In the genomic region with DNA sequence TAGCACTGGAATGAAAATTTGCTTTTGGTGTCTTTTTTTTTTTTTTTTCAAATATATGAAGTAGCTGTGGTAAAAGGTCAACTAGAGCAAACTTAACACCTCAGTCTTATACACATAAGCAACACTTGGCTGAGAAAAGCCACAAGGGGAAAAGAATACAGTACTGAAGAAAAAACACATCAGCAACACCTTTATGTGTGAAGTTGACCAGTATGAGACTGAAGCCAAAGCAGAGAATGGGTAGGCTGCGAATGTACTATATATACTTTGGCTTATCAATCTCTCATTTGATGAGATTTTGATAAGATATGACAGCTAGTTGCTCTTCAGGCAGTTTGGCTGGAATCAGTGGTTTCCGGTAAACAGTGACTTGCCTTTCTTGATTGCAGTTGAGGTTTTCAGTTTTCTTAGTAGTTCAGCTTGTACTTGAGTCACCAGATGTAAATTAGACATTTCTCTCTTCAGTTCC, we compare ENCODE assay signal across 8 cellular contexts. TPM values are rescaled to one million over a fixed set of nuclear protein-coding genes. Genes with fewer than 3 reads are reported as not detected.
DNase-seq lines count a peak whose midpoint lies in the region; ATAC-seq, FAIRE-seq and TF ChIP-seq lines count a peak whose summit lies in the region.

No MANE protein-coding gene starts in this region.

- H2AFZ ChIP-seq in K562 (ENCODE audit: low read depth, low read length), result no peak overlapping the region

- H3K36me3 ChIP-seq in K562 (ENCODE audit: control insufficient read depth, insufficient read depth, low read length) (peaks cover 60% of the 10 kb centered on the region), gastroesophageal sphincter (peaks cover 4 to 46% of the 10 kb centered on the region in 2 donors)

- H3K27ac ChIP-seq in K562 (ENCODE audit: extremely low read depth, low read depth, low read length), result no peak overlapping the region
- H3K27ac ChIP-seq in gastroesophageal sphincter, result no peak overlapping the region

- H3K4me3 ChIP-seq in K562 (no peak overlapping the region), gastroesophageal sphincter (no peak overlapping the region)

- no peak overlapping the region for H3K9ac ChIP-seq in K562 (ENCODE audit: insufficient read depth in 1 of 2, low read depth in 2 of 2, low read length in 2 of 2)

- in situ Hi-C loops in K562 (cut with MboI), result no loop called here

- TF ChIP-seq RAD21 in K562 (CRISPR knock-in tag; conservative IDR thresholded peaks at IDR 0.05 in 1 of 2, IDR thresholded peaks at IDR 0.05 in 1 of 2), result no peak

- no peak for TF ChIP-seq EP300 in K562 (IDR thresholded peaks at IDR 0.05; ENCODE audit: low read length)
- TF ChIP-seq EP300 in gastroesophageal sphincter (IDR thresholded peaks at IDR 0.05), result no peak

- no peak for TF ChIP-seq CTCF in K562 (IDR thresholded peaks at IDR 0.05 in 2 of 3, conservative IDR thresholded peaks at IDR 0.05 in 1 of 3; ENCODE audit: insufficient read depth in 2 of 3, low read depth in 1 of 3, low read length in 3 of 3)
- TF ChIP-seq CTCF in gastroesophageal sphincter (IDR thresholded peaks at IDR 0.05), result no peak

- POLR2A ChIA-PET in K562 (lab: Yijun Ruan, JAX), result interaction anchor here (1.2 to 1.3 kb wide), 2 partner anchors 9 to 22 kb away, joined by 3 read pairs; partner anchors contain the start of genes AZI2 and ZCWPW2

- intact Hi-C loops in K562 (cut with micrococcal nuclease), result loop anchor here (10.0 kb wide), 1 partner anchor 1012 kb away; no protein-coding TSS in a partner anchor

- no peak for FAIRE-seq in K562 (lab: Jason Lieb, UNC)

- H3K9me1 ChIP-seq in K562 (ENCODE audit: control insufficient read depth, insufficient read depth, low read length), result no peaks in the 10 kb centered on the region

- H3K27me3 ChIP-seq in K562 (ENCODE audit: control insufficient read depth in 2 of 2, insufficient read depth in 2 of 2, low read length in 2 of 2) (no peaks in the 10 kb centered on the region), gastroesophageal sphincter (no peaks in the 10 kb centered on the region)

- H4K20me1 ChIP-seq in K562 (replicated peaks; ENCODE audit: control insufficient read depth, insufficient read depth, low read length), result no peaks in the 10 kb centered on the region

- no peak overlapping the region for H3K4me2 ChIP-seq in K562 (ENCODE audit: insufficient read depth, low read length)

- TF ChIP-seq POLR2A in K562 (conservative IDR thresholded peaks at IDR 0.05), result no peak
- no peak for TF ChIP-seq POLR2A in gastroesophageal sphincter (IDR thresholded peaks at IDR 0.05)

- H3K9me3 ChIP-seq in K562 (replicated peaks; ENCODE audit: control insufficient read depth, insufficient read depth, low read depth, low read length) (no peaks in the 10 kb centered on the region), gastroesophageal sphincter (no peaks in the 10 kb centered on the region)

- H3K4me1 ChIP-seq in K562 (replicated peaks in 1 of 2; ENCODE audit: control insufficient read depth in 2 of 2, insufficient read depth in 2 of 2, low read length in 2 of 2) (no peaks in the 10 kb centered on the region), gastroesophageal sphincter (no peaks in the 10 kb centered on the region)

- no peaks in the 10 kb centered on the region for H3K79me2 ChIP-seq in K562 (ENCODE audit: control insufficient read depth, insufficient read depth, low read length)

- WGBS in K562 (ENCODE audit: insufficient coverage, low coverage, missing lambda C conversion rate), result 68% methylated on average over 2 of the region's 2 CpGs
- 80 to 86% methylated on average over 2 of the region's 2 CpGs for WGBS in gastroesophageal sphincter (ENCODE audit: low coverage in 1 of 2), 2 donors

- CTCF ChIA-PET in K562 (lab: Yijun Ruan, JAX; ENCODE audit: low intra/inter-chr PET ratio), result no interaction called here

- BruUV-seq in K562 (replicated peaks; lab: Mats Ljungman, UMichigan), result no TSS peak

- DNase-seq in EH (ENCODE audit: low read depth), result peak; percentile 7
- DNase-seq in K562 (ENCODE audit: extremely low read depth in 1 of 4, low spot score in 3 of 4), result no peak
- no peak for DNase-seq in NCI-H510A treated with DMSO at 0.1 percent for 48 hours (lab: John Stamatoyannopoulos, UW)
- no peak for DNase-seq in NCI-H146 (lab: John Stamatoyannopoulos, UW)
- DNase-seq in D341Med (ENCODE audit: low spot score), result no peak

- ATAC-seq in GM21447 (IDR thresholded peaks at IDR 0.05; ENCODE audit: unreplicated experiment), result peak; percentile 79
- ATAC-seq in HG03565 (IDR thresholded peaks at IDR 0.05; ENCODE audit: unreplicated experiment), result peak; percentile 81
- ATAC-seq in K562, result no peak
- ATAC-seq in gastroesophageal sphincter, result no peak

TF ChIP-seq in K562, 482 proteins besides CTCF, POLR2A, EP300 and RAD21:
- TF ChIP-seq E2F6 (IDR thresholded peaks at IDR 0.05; ENCODE audit: borderline replicate concordance in 1 of 2, extremely low read depth in 1 of 2, insufficient read depth in 1 of 2, insufficient read length in 1 of 2, low read depth in 1 of 2, low read length in 1 of 2, poor library complexity in 1 of 2, severe bottlenecking in 1 of 2) (no peak), GATA2 (CRISPR knock-in tag; IDR thresholded peaks at IDR 0.05) (peak; percentile 23; the same call in 1 of the 2 replicates)

RNA-seq across cellular contexts. Expression of gene ZCWPW2, which starts 22.0 kb away (rescaled TPM):
- 0.72 and 2.2 TPM in 2 replicates for total RNA-seq in K562 (2011; cell fraction: chromatin; rRNA removed; ENCODE audit: low replicate concordance)
- total RNA-seq in K562 (2011; cell fraction: nucleolus; rRNA removed), result 0.53 TPM in 1 of 2 replicates, not detected in the other
- total RNA-seq in K562 (2011; cell fraction: nucleoplasm; rRNA removed), result 0.92 TPM in 1 of 2 replicates, not detected in the other
- 0.24 and 0.77 TPM in 2 replicates for total RNA-seq in K562 (2014; rRNA removed)
- total RNA-seq in K562 (2014; rRNA removed; fragmentation: Illumina TruSeq; extraction: Trizol), result 0.13 and 0.44 TPM in 2 replicates
- total RNA-seq in K562 (2015; rRNA removed; fragmentation: Illumina TruSeq; extraction: Trizol), result 0.22 and 0.41 TPM in 2 replicates
- 0.47 and 0.60 TPM in 2 replicates for total RNA-seq in K562 (2021)
- polyA plus RNA-seq in K562 (2011; rRNA removed), result 0.24 and 0.60 TPM in 2 replicates
- 0.10 TPM in 1 of 2 replicates, not detected in the other for polyA plus RNA-seq in K562 (2011; cell fraction: cytosol; rRNA removed)
- polyA plus RNA-seq in K562 (2011; cell fraction: nucleus; rRNA removed), result 0.44 TPM in 1 of 2 replicates, not detected in the other
- polyA plus RNA-seq in K562 (2012), result 0.24 and 0.35 TPM in 2 replicates
- polyA plus RNA-seq in K562 (2014; fragmentation: Illumina TruSeq; extraction: Trizol), result 0.10 TPM in 2 replicates
- polyA plus RNA-seq in K562 (2014; fragmentation: Nextera tagmentation; extraction: Ambion mirVana), result under 1 TPM; 0.62 to 0.73 TPM
- polyA plus RNA-seq in K562 (2014; rRNA removed), result 0.15 and 0.40 TPM in 2 replicates
- polyA minus RNA-seq in K562 (2011; rRNA and poly(A)+ RNA removed), result 0.46 and 0.96 TPM in 2 replicates
- polyA minus RNA-seq in K562 (2011; cell fraction: cytosol; rRNA and poly(A)+ RNA removed), result not detected in 2 replicates
- polyA minus RNA-seq in K562 (2011; cell fraction: nucleus; rRNA and poly(A)+ RNA removed), result 1.1 TPM in 1 of 2 replicates, not detected in the other
- 1 to 10 TPM in 3 of 4 donors, under 1 TPM in 1; 0.99 to 9.8 (median 1.1) TPM for total RNA-seq in gastroesophageal sphincter

RNA-seq across cellular contexts. Expression of gene AZI2, which starts 22.1 kb away (rescaled TPM):
- total RNA-seq in K562 (2011; cell fraction: chromatin; rRNA removed; ENCODE audit: low replicate concordance), result 22.6 and 96.7 TPM in 2 replicates
- 13.2 and 20.0 TPM in 2 replicates for total RNA-seq in K562 (2011; cell fraction: nucleolus; rRNA removed)
- 41.9 and 68.2 TPM in 2 replicates for total RNA-seq in K562 (2011; cell fraction: nucleoplasm; rRNA removed)
- 28.5 and 35.5 TPM in 2 replicates for total RNA-seq in K562 (2014; rRNA removed)
- 70.2 and 77.3 TPM in 2 replicates for total RNA-seq in K562 (2014; rRNA removed; fragmentation: Illumina TruSeq; extraction: Trizol)
- total RNA-seq in K562 (2015; rRNA removed; fragmentation: Illumina TruSeq; extraction: Trizol), result 62.1 and 63.8 TPM in 2 replicates
- total RNA-seq in K562 (2021), result 54.9 and 61.5 TPM in 2 replicates
- polyA plus RNA-seq in K562 (2011; rRNA removed), result 87.2 and 96.3 TPM in 2 replicates
- 18.7 and 33.0 TPM in 2 replicates for polyA plus RNA-seq in K562 (2011; cell fraction: cytosol; rRNA removed)
- 65.7 and 132 TPM in 2 replicates for polyA plus RNA-seq in K562 (2011; cell fraction: nucleus; rRNA removed)
- 62.8 and 91.2 TPM in 2 replicates for polyA plus RNA-seq in K562 (2012)
- 78.7 and 89.9 TPM in 2 replicates for polyA plus RNA-seq in K562 (2014; fragmentation: Illumina TruSeq; extraction: Trizol)
- 10 to 100 TPM; 72.0 to 90.2 TPM for polyA plus RNA-seq in K562 (2014; fragmentation: Nextera tagmentation; extraction: Ambion mirVana)
- polyA plus RNA-seq in K562 (2014; rRNA removed), result 43.6 and 46.9 TPM in 2 replicates
- 73.3 and 93.8 TPM in 2 replicates for polyA minus RNA-seq in K562 (2011; rRNA and poly(A)+ RNA removed)
- polyA minus RNA-seq in K562 (2011; cell fraction: cytosol; rRNA and poly(A)+ RNA removed), result 26.6 and 33.4 TPM in 2 replicates
- 59.8 and 112 TPM in 2 replicates for polyA minus RNA-seq in K562 (2011; cell fraction: nucleus; rRNA and poly(A)+ RNA removed)
- total RNA-seq in gastroesophageal sphincter, result 10 to 100 TPM; 48.3 to 87.7 (median 59.1) TPM

Comparison
In these comparisons a context has a peak if more than half of its experiments do, and no peak if none do; other contexts are left out.
1. ATAC-seq: peak in GM21447 (single experiment) and HG03565 (single experiment); none in K562 (single experiment) and gastroesophageal sphincter (single experiment).